11 cellular contexts compared by ENCODE assay signal in genomic region chr4:75727073-75727472, GRCh38. TPM values are rescaled to one million over a fixed set of nuclear protein-coding genes. Genes with fewer than 3 reads are reported as not detected.
DNase-seq lines count a peak whose midpoint lies in the region; ATAC-seq and TF ChIP-seq lines count a peak whose summit lies in the region.
"Had no signal": no experiment of that assay in that cellular context is flagged by ENCODE, and none has a peak within 500 bp of the region (broad histone marks: within the 10 kb centered on the region; RNA-seq: fewer than 3 reads in every experiment).

No MANE protein-coding gene starts in this region.

- H3K27ac ChIP-seq in thyroid gland, result peak overlapping the region in 2 of 3 donors; percentile 18 to 34

- CTCF ChIA-PET in activated naive CD4-positive, alpha-beta T cell treated with anti-CD3 and anti-CD28 coated beads, Interleukin-2, amount 10 ng/mL, durations not matched to agents 7 days and 5 days (lab: Charles Lee), result interaction anchor here (1.2 kb wide), 2 partner anchors 9 to 72 kb away, joined by 3 read pairs; no protein-coding TSS in a partner anchor

- no peak overlapping the region for H3K4me3 ChIP-seq in thyroid gland (replicated peaks in 1 of 3)

- H3K9me3 ChIP-seq in thyroid gland, result no peaks in the 10 kb centered on the region

- H3K4me3 Mint-ChIP-seq in activated naive CD4-positive, alpha-beta T cell treated with anti-CD3 and anti-CD28 coated beads, Interleukin-2, amount 10 ng/mL, durations not matched to agents 7 days and 5 days, result peak overlapping the region; percentile 19
- H3K4me3 Mint-ChIP-seq in activated naive CD8-positive, alpha-beta T cell, result peak overlapping the region; percentile 99
- H3K4me3 Mint-ChIP-seq: CD14-positive monocyte had no signal

- H3K36me3 Mint-ChIP-seq in activated naive CD4-positive, alpha-beta T cell treated with anti-CD3 and anti-CD28 coated beads, Interleukin-2, amount 10 ng/mL, durations not matched to agents 7 days and 5 days, result peaks cover 22% of the 10 kb centered on the region
- peaks cover 10 to 22% of the 10 kb centered on the region in 2 donors for H3K36me3 Mint-ChIP-seq in activated naive CD4-positive, alpha-beta T cell treated with anti-CD3 and anti-CD28 coated beads, Interleukin-2, amount 50 U/mL, for 72 hours
- no peaks in the 10 kb centered on the region for H3K36me3 Mint-ChIP-seq in activated naive CD8-positive, alpha-beta T cell

- TF ChIP-seq POLR2A in thyroid gland (IDR thresholded peaks at IDR 0.05), result no peak

- ATAC-seq in activated naive CD4-positive, alpha-beta T cell treated with anti-CD3 and anti-CD28 coated beads, Interleukin-2, amount 50 U/mL, for 72 hours, result no peak
- ATAC-seq in GM18873 (IDR thresholded peaks at IDR 0.05; ENCODE audit: low FRiP score, unreplicated experiment), result no peak
- no peak for ATAC-seq in HG02763 (IDR thresholded peaks at IDR 0.05; ENCODE audit: unreplicated experiment)

- H3K9me3 Mint-ChIP-seq in activated naive CD4-positive, alpha-beta T cell treated with anti-CD3 and anti-CD28 coated beads, Interleukin-2, amount 10 ng/mL, durations not matched to agents 7 days and 5 days, result no peaks in the 10 kb centered on the region
- no peaks in the 10 kb centered on the region for H3K9me3 Mint-ChIP-seq in activated naive CD4-positive, alpha-beta T cell treated with anti-CD3 and anti-CD28 coated beads, Interleukin-2, amount 50 U/mL, for 72 hours
- no peaks in the 10 kb centered on the region for H3K9me3 Mint-ChIP-seq in activated naive CD8-positive, alpha-beta T cell (ENCODE audit: low read depth)

- H3K4me1 Mint-ChIP-seq in activated naive CD4-positive, alpha-beta T cell treated with anti-CD3 and anti-CD28 coated beads, Interleukin-2, amount 10 ng/mL, durations not matched to agents 7 days and 5 days, result peaks cover 49% of the 10 kb centered on the region
- peaks cover 59% of the 10 kb centered on the region for H3K4me1 Mint-ChIP-seq in activated naive CD8-positive, alpha-beta T cell (ENCODE audit: low read depth)

- no peak for TF ChIP-seq CTCF in thyroid gland (IDR thresholded peaks at IDR 0.05)

- no peak overlapping the region for H3K27ac Mint-ChIP-seq in activated naive CD4-positive, alpha-beta T cell treated with anti-CD3 and anti-CD28 coated beads, Interleukin-2, amount 10 ng/mL, durations not matched to agents 7 days and 5 days
- H3K27ac Mint-ChIP-seq in activated naive CD4-positive, alpha-beta T cell treated with anti-CD3 and anti-CD28 coated beads, Interleukin-2, amount 50 U/mL, for 72 hours, result peak overlapping the region in 1 of 2 donors; percentile 99
- H3K27ac Mint-ChIP-seq in activated naive CD8-positive, alpha-beta T cell, result peak overlapping the region; percentile 6

- 79 to 81% methylated on average over 1 of the region's 1 CpG for WGBS in thyroid gland, 2 donors

- H3K4me1 ChIP-seq in thyroid gland, result peaks cover 23 to 40% of the 10 kb centered on the region in 2 donors

- DNase-seq in activated naive CD4-positive, alpha-beta T cell treated with anti-CD3 and anti-CD28 coated beads, Interleukin-2, amount 10 ng/mL, durations not matched to agents 7 days and 5 days, result no peak
- DNase-seq in activated naive CD4-positive, alpha-beta T cell treated with anti-CD3 and anti-CD28 coated beads, Interleukin-2, amount 50 U/mL, for 72 hours (ENCODE audit: low spot score in 2 of 2), result no peak
- DNase-seq in iris pigment epithelial cell (ENCODE audit: low read depth) (peak; percentile 50), thyroid gland (no peak), HPDE6-E6E7 (ENCODE audit: extremely low spot score) (no peak)
- DNase-seq: NCI-H1092 treated with DMSO at 0.1 percent for 48 hours; stimulated activated CD4-positive, alpha-beta T cell treated with anti-CD3 and anti-CD28 coated beads, Interleukin-15, amount 100 ng/mL, for 24 hours had no signal

- intact Hi-C loops in thyroid gland (cut with DNase I), result no loop called here

- peaks cover 5% of the 10 kb centered on the region for H3K27me3 Mint-ChIP-seq in activated naive CD4-positive, alpha-beta T cell treated with anti-CD3 and anti-CD28 coated beads, Interleukin-2, amount 10 ng/mL, durations not matched to agents 7 days and 5 days
- no peaks in the 10 kb centered on the region for H3K27me3 Mint-ChIP-seq in activated naive CD8-positive, alpha-beta T cell

- H3K36me3 ChIP-seq in thyroid gland, result no peaks in the 10 kb centered on the region

- H3K27me3 ChIP-seq in thyroid gland, result no peaks in the 10 kb centered on the region

RNA-seq across cellular contexts. Expression of gene USO1, which starts 2.7 kb away (rescaled TPM):
- total RNA-seq in activated naive CD4-positive, alpha-beta T cell treated with anti-CD3 and anti-CD28 coated beads, Interleukin-2, amount 50 U/mL, for 72 hours, result 10 to 100 TPM; 44.7 to 50.6 TPM
- 100 to 1,000 TPM in 2 of 4 donors, 10 to 100 TPM in 2; 97.2 to 102 (median 100) TPM for total RNA-seq in thyroid gland

RNA-seq across cellular contexts. Expression of gene G3BP2, which starts 53.9 kb away (rescaled TPM):
- 100 to 1,000 TPM; 118 to 122 TPM for total RNA-seq in activated naive CD4-positive, alpha-beta T cell treated with anti-CD3 and anti-CD28 coated beads, Interleukin-2, amount 50 U/mL, for 72 hours
- 100 to 1,000 TPM; 117 to 179 (median 139) TPM for total RNA-seq in thyroid gland
